8 cellular contexts compared by ENCODE assay signal in genomic region chr5:65906256-65906655, GRCh38.
"Had no signal": no experiment of that assay in that cellular context is flagged by ENCODE, and none has a peak within 500 bp of the region (broad histone marks: within the 10 kb centered on the region; RNA-seq: fewer than 3 reads in every experiment).

No MANE protein-coding gene starts in this region.

- H3K4me3 ChIP-seq: GM12878 had no signal

- DNase-seq: GDM1, GF-D8 had no signal

- ATAC-seq: GM12878 had no signal

- FAIRE-seq: G401.6, GM12878, GM12891, GM12892, GM18507, GM19239 had no signal
